In genomic region chr13:73702419-73703071, GRCh38 we compare ENCODE assay signal across 8 cellular contexts.
DNase-seq lines count a peak whose midpoint lies in the region; ATAC-seq and TF ChIP-seq lines count a peak whose summit lies in the region.

No MANE protein-coding gene starts in this region.

- H3K27me3 ChIP-seq in iPS-20b (ENCODE audit: insufficient read depth, low read length) = no peaks in the 10 kb centered on the region

- H3K9ac ChIP-seq in iPS-20b (ENCODE audit: low read depth, low read length) = peak overlapping the region; percentile 4; the same call in 1 of the 2 replicates

- H3K4me3 ChIP-seq in iPS-20b (ENCODE audit: low read length) = peak overlapping the region; percentile 27; the same call in 1 of the 2 replicates

- no peaks in the 10 kb centered on the region for H3K9me3 ChIP-seq in iPS-20b (ENCODE audit: insufficient read depth, low read depth, low read length)

- peak; percentile 22 for DNase-seq in GM13977 (ENCODE audit: low spot score)
- peak in 4 of 5 donors; percentile 21 to 70 (median 34) for DNase-seq in T-helper 1 cell
- no peak for DNase-seq in hypothalamus (lab: John Stamatoyannopoulos, UW)
- no peak for DNase-seq in AML-193 (lab: John Stamatoyannopoulos, UW)
- no peak for DNase-seq in medulla oblongata (ENCODE audit: extremely low spot score)

- H3K4me1 ChIP-seq in iPS-20b (ENCODE audit: insufficient read depth, low read length) = peaks cover 28% of the 10 kb centered on the region; the same call in 1 of the 2 replicates

- in situ Hi-C loops in GM13977 (cut with MboI; ENCODE audit: low pct_unique_long_range_greater_than_20kb, low sequenced_read_pairs, unreplicated experiment) = loop anchor here (25.0 kb wide), 2 partner anchors 640 to 890 kb away; partner anchors contain the start of gene KLF5

- no peaks in the 10 kb centered on the region for H3K36me3 ChIP-seq in iPS-20b (ENCODE audit: insufficient read depth, low read depth, low read length)

- ATAC-seq in HG02678 (IDR thresholded peaks at IDR 0.05; ENCODE audit: unreplicated experiment) = peak; percentile 96
- no peak for ATAC-seq in GM19452 (IDR thresholded peaks at IDR 0.05; ENCODE audit: unreplicated experiment)

- TF ChIP-seq CTCF in GM13977 (IDR thresholded peaks at IDR 0.05; ENCODE audit: extremely low read depth, insufficient read depth, missing control alignments) = no peak

- H3K27ac ChIP-seq in iPS-20b (ENCODE audit: low read length) = peak overlapping the region; percentile 4

Comparison
In these comparisons a context has a peak if more than half of its experiments do, and no peak if none do; other contexts are left out.
1. DNase-seq: peak in GM13977 (single experiment) and T-helper 1 cell (4 of 5); none in hypothalamus (0 of 51), AML-193 (0 of 2) and medulla oblongata (single experiment).